ENCODE assay signal across 8 cellular contexts in the genomic region with DNA sequence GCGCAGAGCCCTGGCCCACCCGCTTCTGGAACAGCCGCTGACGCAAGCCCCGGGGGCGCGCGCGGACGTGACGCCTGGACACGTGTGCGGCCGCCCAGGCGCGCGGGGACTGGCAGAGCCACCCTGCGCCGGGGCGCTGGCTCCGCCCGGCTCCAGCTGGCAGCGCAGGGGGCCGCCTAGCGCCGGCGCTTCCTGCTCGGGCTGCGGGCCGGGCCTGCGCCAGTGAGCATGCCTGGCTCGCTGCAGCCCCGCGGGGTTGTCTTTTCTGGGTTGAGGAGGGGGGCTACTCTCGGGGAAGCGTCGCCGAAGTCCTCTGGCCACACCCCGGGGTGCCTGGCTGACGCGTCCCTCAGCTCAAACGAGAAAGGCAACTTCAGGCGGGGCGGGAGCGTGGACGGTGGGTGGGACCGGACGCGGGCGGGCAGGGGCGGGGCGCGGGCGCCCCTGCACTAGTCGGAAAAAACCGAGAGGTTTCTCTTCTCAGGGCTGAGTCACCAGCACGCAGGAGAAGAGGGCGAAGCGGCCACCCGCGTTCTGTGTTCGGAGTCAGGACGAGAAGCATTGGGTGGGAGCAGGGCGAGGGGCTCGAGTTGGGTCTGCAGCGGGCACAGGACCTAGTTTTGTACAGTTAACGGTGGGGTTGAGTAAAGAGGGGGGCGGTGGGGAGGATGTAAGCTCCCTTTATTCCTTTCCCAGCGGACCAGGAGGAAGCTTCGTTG. TPM values are rescaled to one million over a fixed set of nuclear protein-coding genes. Genes with fewer than 3 reads are reported as not detected.
A peak's percentile ranks its signal among the peaks of the same experiment; 100 is the strongest.
DNase-seq lines count a peak whose midpoint lies in the region; ATAC-seq and TF ChIP-seq lines count a peak whose summit lies in the region.

A gene with protein sequence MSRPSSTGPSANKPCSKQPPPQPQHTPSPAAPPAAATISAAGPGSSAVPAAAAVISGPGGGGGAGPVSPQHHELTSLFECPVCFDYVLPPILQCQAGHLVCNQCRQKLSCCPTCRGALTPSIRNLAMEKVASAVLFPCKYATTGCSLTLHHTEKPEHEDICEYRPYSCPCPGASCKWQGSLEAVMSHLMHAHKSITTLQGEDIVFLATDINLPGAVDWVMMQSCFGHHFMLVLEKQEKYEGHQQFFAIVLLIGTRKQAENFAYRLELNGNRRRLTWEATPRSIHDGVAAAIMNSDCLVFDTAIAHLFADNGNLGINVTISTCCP (minus strand): TSS at position 48 of the 719 bp plus-strand sequence. CDS start 320 bp downstream, outside the sequence.

- H4K20me1 ChIP-seq in SK-N-SH (ENCODE audit: insufficient read depth): peaks cover 24% of the 10 kb centered on the region

- peak within 1 kb of the TSS; percentile 88 for H3K9ac ChIP-seq in SK-N-SH

- no peak for TF ChIP-seq RAD21 in SK-N-SH (IDR thresholded peaks at IDR 0.05; ENCODE audit: low read length)

- peaks cover 11% of the 10 kb centered on the region for H3F3A ChIP-seq in SK-N-SH (replicated peaks; ENCODE audit: insufficient read depth)

- H3K27ac ChIP-seq in HEK293 (ENCODE audit: extremely low read depth, low read depth, low read length): peak within 1 kb of the TSS; percentile 88
- H3K27ac ChIP-seq in SK-N-SH (ENCODE audit: low read depth in 2 of 2, low read length in 1 of 2): peak within 1 kb of the TSS; percentile 96 to 97
- H3K27ac ChIP-seq in temporal lobe (ENCODE audit: low read depth, low read length): peak within 1 kb of the TSS; percentile 96

- under 1% methylated on average over 21 of the region's 70 CpGs for whole genome bisulfite sequencing in SK-N-SH (ENCODE audit: low lambda C conversion rate)

- ATAC-seq in omental fat pad (ENCODE audit: low FRiP score): peak; percentile 96

- DNase-seq in GM04503 (ENCODE audit: low read depth): peak; percentile 78
- DNase-seq in MV-4-11 (lab: John Stamatoyannopoulos, UW): peak; percentile 93
- DNase-seq in SK-N-SH: peak; percentile 95
- peak; percentile 95 for DNase-seq in activated naive CD4-positive, alpha-beta T cell treated with anti-CD3 and anti-CD28 coated beads, Interleukin-2, amount 50 U/mL, for 16 hours
- DNase-seq in globus pallidus (ENCODE audit: low spot score): peak; percentile 94
- peak; percentile 75 for DNase-seq in omental fat pad (ENCODE audit: low spot score)

- H3K9me3 ChIP-seq in HEK293 (ENCODE audit: control insufficient read depth, insufficient read depth, low read depth, low read length) (no peaks in the 10 kb centered on the region), SK-N-SH (no peaks in the 10 kb centered on the region)

- H3K4me2 ChIP-seq in SK-N-SH: peak within 1 kb of the TSS; percentile 84

- CTCF ChIA-PET in HEK293 (lab: Yijun Ruan, JAX) (interaction anchor here (0.6 to 2.5 kb wide), 5 partner anchors 10 to 1263 kb away, joined by 3 to 18 read pairs (median 4); no protein-coding TSS in a partner anchor), SK-N-SH (lab: Yijun Ruan, JAX) (interaction anchor here (0.9 to 3.0 kb wide), 16 partner anchors 7 to 236 kb away, joined by 3 to 17 read pairs (median 4); no protein-coding TSS in a partner anchor)

- H2AFZ ChIP-seq in SK-N-SH (ENCODE audit: low read depth): peak within 1 kb of the TSS; percentile 82

- H3K4me3 ChIP-seq in HEK293 (ENCODE audit: low read depth, low read length): peak within 1 kb of the TSS; percentile 70
- H3K4me3 ChIP-seq in SK-N-SH (ENCODE audit: low read depth in 2 of 2, low read length in 1 of 2): peak within 1 kb of the TSS; percentile 82 to 90

- TF ChIP-seq CTCF in HEK293 (tag by site-specific recombination; IDR thresholded peaks at IDR 0.05) (no peak), SK-N-SH (IDR thresholded peaks at IDR 0.05) (no peak), omental fat pad (IDR thresholded peaks at IDR 0.05) (no peak)

- H3K4me1 ChIP-seq in HEK293 (ENCODE audit: control insufficient read depth, insufficient read depth, low read length) (no peaks in the 10 kb centered on the region; the same call in 1 of the 2 replicates), SK-N-SH (ENCODE audit: control insufficient read depth in 1 of 2, insufficient read depth in 2 of 2, low read depth in 1 of 2, low read length in 1 of 2) (peaks cover 6 to 17% of the 10 kb centered on the region in 2 experiments; a peak in 3 of 4 replicates)

- H3K27me3 ChIP-seq in SK-N-SH (ENCODE audit: insufficient read depth): no peaks in the 10 kb centered on the region

- POLR2A ChIA-PET in HEK293 (lab: Yijun Ruan, JAX) (interaction anchor here (0.8 to 1.6 kb wide), 6 partner anchors 8 to 320 kb away, joined by 3 to 6 read pairs (median 4); partner anchors contain the start of gene SELENOT), SK-N-SH (lab: Yijun Ruan, JAX) (interaction anchor here (0.6 to 2.6 kb wide), 10 partner anchors 14 to 792 kb away, joined by 3 to 8 read pairs (median 4); partner anchors contain the start of genes EIF2A, ERICH6, MED12L and PFN2)

- H3K36me3 ChIP-seq in HEK293 (ENCODE audit: control insufficient read depth in 2 of 2, insufficient read depth in 1 of 2, low read length in 2 of 2): peaks cover 0 to 5% of the 10 kb centered on the region in 2 experiments; a peak in 1 of 3 replicates
- H3K36me3 ChIP-seq in SK-N-SH (replicated peaks in 1 of 2; ENCODE audit: control insufficient read depth in 1 of 2, insufficient read depth in 2 of 2, low read length in 1 of 2): peaks cover 0 to 6% of the 10 kb centered on the region in 2 experiments

- peak in 1 of 2 experiments; percentile 17; a peak in 1 of 4 replicates for TF ChIP-seq EP300 in SK-N-SH (IDR thresholded peaks at IDR 0.05; ENCODE audit: borderline replicate concordance in 1 of 2, low read depth in 1 of 2, low read length in 1 of 2)

- peaks cover 42% of the 10 kb centered on the region for H3K79me2 ChIP-seq in SK-N-SH (ENCODE audit: insufficient read depth)

- H3K9me2 ChIP-seq in SK-N-SH: no peaks in the 10 kb centered on the region

TF ChIP-seq in HEK293, 187 proteins besides CTCF, POLR2A, EP300 and RAD21 (continues in another document):
- TF ChIP-seq ZNF658 (tag by site-specific recombination; IDR thresholded peaks at IDR 0.05) (no peak), SP2 (tag by site-specific recombination; IDR thresholded peaks at IDR 0.05) (peak; percentile 70), ZNF221 (tag by site-specific recombination; IDR thresholded peaks at IDR 0.05; ENCODE audit: borderline replicate concordance) (no peak), IKZF3 (tag by site-specific recombination; IDR thresholded peaks at IDR 0.05) (peak; percentile 38; the same call in 1 of the 2 replicates), FEZF1 (tag by site-specific recombination; IDR thresholded peaks at IDR 0.05) (0 out of 2 replicates have a peak, but pooled peaks have one; percentile 35)
- TF ChIP-seq, protein P1, sequence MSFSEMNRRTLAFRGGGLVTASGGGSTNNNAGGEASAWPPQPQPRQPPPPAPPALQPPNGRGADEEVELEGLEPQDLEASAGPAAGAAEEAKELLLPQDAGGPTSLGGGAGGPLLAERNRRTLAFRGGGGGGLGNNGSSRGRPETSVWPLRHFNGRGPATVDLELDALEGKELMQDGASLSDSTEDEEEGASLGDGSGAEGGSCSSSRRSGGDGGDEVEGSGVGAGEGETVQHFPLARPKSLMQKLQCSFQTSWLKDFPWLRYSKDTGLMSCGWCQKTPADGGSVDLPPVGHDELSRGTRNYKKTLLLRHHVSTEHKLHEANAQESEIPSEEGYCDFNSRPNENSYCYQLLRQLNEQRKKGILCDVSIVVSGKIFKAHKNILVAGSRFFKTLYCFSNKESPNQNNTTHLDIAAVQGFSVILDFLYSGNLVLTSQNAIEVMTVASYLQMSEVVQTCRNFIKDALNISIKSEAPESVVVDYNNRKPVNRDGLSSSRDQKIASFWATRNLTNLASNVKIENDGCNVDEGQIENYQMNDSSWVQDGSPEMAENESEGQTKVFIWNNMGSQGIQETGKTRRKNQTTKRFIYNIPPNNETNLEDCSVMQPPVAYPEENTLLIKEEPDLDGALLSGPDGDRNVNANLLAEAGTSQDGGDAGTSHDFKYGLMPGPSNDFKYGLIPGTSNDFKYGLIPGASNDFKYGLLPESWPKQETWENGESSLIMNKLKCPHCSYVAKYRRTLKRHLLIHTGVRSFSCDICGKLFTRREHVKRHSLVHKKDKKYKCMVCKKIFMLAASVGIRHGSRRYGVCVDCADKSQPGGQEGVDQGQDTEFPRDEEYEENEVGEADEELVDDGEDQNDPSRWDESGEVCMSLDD (tag by site-specific recombination; IDR thresholded peaks at IDR 0.05): peak; percentile 51; the same call in 1 of the 2 replicates

TF ChIP-seq in SK-N-SH, 30 proteins besides CTCF, POLR2A, EP300 and RAD21 (continues in another document):
- TF ChIP-seq CHD2 (IDR thresholded peaks at IDR 0.05; ENCODE audit: low read length, partially characterized antibody): peak; percentile 31
- peak; percentile 85 for TF ChIP-seq POLR2AphosphoS5 (IDR thresholded peaks at IDR 0.05; ENCODE audit: low read depth, low read length)
- TF ChIP-seq ELF1 (IDR thresholded peaks at IDR 0.05): 0 out of 2 replicates have a peak, but pooled peaks have one; percentile 10
- TF ChIP-seq, protein P2, sequence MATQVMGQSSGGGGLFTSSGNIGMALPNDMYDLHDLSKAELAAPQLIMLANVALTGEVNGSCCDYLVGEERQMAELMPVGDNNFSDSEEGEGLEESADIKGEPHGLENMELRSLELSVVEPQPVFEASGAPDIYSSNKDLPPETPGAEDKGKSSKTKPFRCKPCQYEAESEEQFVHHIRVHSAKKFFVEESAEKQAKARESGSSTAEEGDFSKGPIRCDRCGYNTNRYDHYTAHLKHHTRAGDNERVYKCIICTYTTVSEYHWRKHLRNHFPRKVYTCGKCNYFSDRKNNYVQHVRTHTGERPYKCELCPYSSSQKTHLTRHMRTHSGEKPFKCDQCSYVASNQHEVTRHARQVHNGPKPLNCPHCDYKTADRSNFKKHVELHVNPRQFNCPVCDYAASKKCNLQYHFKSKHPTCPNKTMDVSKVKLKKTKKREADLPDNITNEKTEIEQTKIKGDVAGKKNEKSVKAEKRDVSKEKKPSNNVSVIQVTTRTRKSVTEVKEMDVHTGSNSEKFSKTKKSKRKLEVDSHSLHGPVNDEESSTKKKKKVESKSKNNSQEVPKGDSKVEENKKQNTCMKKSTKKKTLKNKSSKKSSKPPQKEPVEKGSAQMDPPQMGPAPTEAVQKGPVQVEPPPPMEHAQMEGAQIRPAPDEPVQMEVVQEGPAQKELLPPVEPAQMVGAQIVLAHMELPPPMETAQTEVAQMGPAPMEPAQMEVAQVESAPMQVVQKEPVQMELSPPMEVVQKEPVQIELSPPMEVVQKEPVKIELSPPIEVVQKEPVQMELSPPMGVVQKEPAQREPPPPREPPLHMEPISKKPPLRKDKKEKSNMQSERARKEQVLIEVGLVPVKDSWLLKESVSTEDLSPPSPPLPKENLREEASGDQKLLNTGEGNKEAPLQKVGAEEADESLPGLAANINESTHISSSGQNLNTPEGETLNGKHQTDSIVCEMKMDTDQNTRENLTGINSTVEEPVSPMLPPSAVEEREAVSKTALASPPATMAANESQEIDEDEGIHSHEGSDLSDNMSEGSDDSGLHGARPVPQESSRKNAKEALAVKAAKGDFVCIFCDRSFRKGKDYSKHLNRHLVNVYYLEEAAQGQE (IDR thresholded peaks at IDR 0.05; ENCODE audit: low read depth, low read length): no peak; the same call in 1 of the 2 replicates

RNA-seq across cellular contexts. Expression of the gene that starts here (rescaled TPM):
- 13.5 and 18.4 TPM in 2 replicates for polyA plus RNA-seq in SK-N-SH (2012; rRNA removed)
- polyA plus RNA-seq in SK-N-SH (2012; cell fraction: cytosol; rRNA removed): 10.8 and 11.7 TPM in 2 replicates
- 18.8 and 34.3 TPM in 2 replicates for polyA plus RNA-seq in SK-N-SH (2012; cell fraction: nucleus; rRNA removed)
- total RNA-seq in omental fat pad (10 to 100 TPM; 30.6 to 45.3 (median 32.1) TPM), temporal lobe (16.5 TPM)

Comparison
In these comparisons a context has a peak if more than half of its experiments do, and no peak if none do; other contexts are left out.
1. Peak in every context shown above with its lines: DNase-seq, ATAC-seq, H3K4me3 ChIP-seq and H3K27ac ChIP-seq.